ENCODE assay signal across 1 cellular context in genomic region chr12:51889216-51890134, GRCh38.
TF ChIP-seq lines count a peak whose summit lies in the region.

No MANE protein-coding gene starts in this region.

TF ChIP-seq in IMR-90, 13 proteins besides CTCF, POLR2A, EP300 and RAD21:
- TF ChIP-seq ELK1 (IDR thresholded peaks at IDR 0.05; ENCODE audit: borderline replicate concordance, low read depth, low read length) (no peak), CEBPB (IDR thresholded peaks at IDR 0.05; ENCODE audit: low read depth, low read length) (no peak), CHD1 (IDR thresholded peaks at IDR 0.05; ENCODE audit: low read depth, low read length) (no peak), NFE2L2 (IDR thresholded peaks at IDR 0.05; ENCODE audit: low read depth, low read length) (no peak), BHLHE40 (IDR thresholded peaks at IDR 0.05; ENCODE audit: low read depth, low read length) (no peak), RCOR1 (IDR thresholded peaks at IDR 0.05; ENCODE audit: insufficient replicate concordance, low read length) (no peak), MAFK (IDR thresholded peaks at IDR 0.05; ENCODE audit: low read depth, low read length) (no peak), RFX5 (IDR thresholded peaks at IDR 0.05; ENCODE audit: low read depth, low read length) (no peak), FOS (IDR thresholded peaks at IDR 0.05; ENCODE audit: low read depth, low read length) (no peak), SMC3 (IDR thresholded peaks at IDR 0.05; ENCODE audit: low read depth, low read length) (no peak; the same call in 1 of the 2 replicates), MAZ (IDR thresholded peaks at IDR 0.05; ENCODE audit: borderline replicate concordance, low read depth, low read length) (no peak)
